Comparison of ENCODE assay signal across 8 cellular contexts in genomic region chr13:52846567-52847321, GRCh38. TPM values are rescaled to one million over a fixed set of nuclear protein-coding genes. Genes with fewer than 3 reads are reported as not detected.
DNase-seq lines count a peak whose midpoint lies in the region; ATAC-seq and TF ChIP-seq lines count a peak whose summit lies in the region.

No MANE protein-coding gene starts in this region.

- CTCF ChIA-PET in A673 (lab: Charles Lee), result interaction anchor here (1.0 to 2.3 kb wide), 2 partner anchors 121 to 181 kb away, joined by 4 to 8 read pairs; no protein-coding TSS in a partner anchor

- H3K27me3 ChIP-seq in A673 (replicated peaks; ENCODE audit: insufficient read depth, low read depth, low read length, poor library complexity), result peaks cover 71% of the 10 kb centered on the region

- DNase-seq in A673 (ENCODE audit: low spot score) (peak; percentile 74), epithelial cell of proximal tubule (ENCODE audit: low read depth) (no peak), midbrain (lab: John Stamatoyannopoulos, UW) (peak; percentile 75), hepatic stellate cell (ENCODE audit: low spot score) (no peak), NCI-H1105 treated with DMSO at 0.1 percent for 48 hours (lab: John Stamatoyannopoulos, UW) (no peak), HuH-7.5 (ENCODE audit: low spot score) (no peak)

- H3K36me3 ChIP-seq in A673 (ENCODE audit: insufficient read depth, low read length, poor library complexity, severe bottlenecking), result no peaks in the 10 kb centered on the region

- TF ChIP-seq CTCF in A673 (conservative IDR thresholded peaks at IDR 0.05; ENCODE audit: low read depth, low read length), result peak; percentile 66
- TF ChIP-seq CTCF in LNCAP (IDR thresholded peaks at IDR 0.05), result peak; percentile 44; the same call in 1 of the 2 replicates
- TF ChIP-seq CTCF in epithelial cell of proximal tubule (conservative IDR thresholded peaks at IDR 0.05; ENCODE audit: low read depth, low read length), result peak; percentile 35

- intact Hi-C loops in A673 (cut with micrococcal nuclease; ENCODE audit: unreplicated experiment), result loop anchor here (5.0 kb wide), 3 partner anchors 194 to 356 kb away; partner anchors contain the start of gene SUGT1

- no peak for ATAC-seq in GM19023 (IDR thresholded peaks at IDR 0.05; ENCODE audit: unreplicated experiment)

- peak overlapping the region; percentile 28 for H3K4me3 ChIP-seq in A673 (ENCODE audit: low read depth, low read length, poor library complexity, severe bottlenecking)
- no peak overlapping the region for H3K4me3 ChIP-seq in epithelial cell of proximal tubule (ENCODE audit: low read depth, low read length)

- POLR2A ChIA-PET in A673 (lab: Charles Lee; ENCODE audit: low non-redundant PET), result no interaction called here

- no peaks in the 10 kb centered on the region for H3K9me3 ChIP-seq in A673 (ENCODE audit: low read depth, low read length, poor library complexity, severe bottlenecking)

- H3K27ac ChIP-seq in A673 (ENCODE audit: low read depth, low read length, poor library complexity, severe bottlenecking), result no peak overlapping the region

- peaks cover 38% of the 10 kb centered on the region for H3K4me1 ChIP-seq in A673 (ENCODE audit: insufficient read depth, low read length, poor library complexity, severe bottlenecking)

- no TSS peak for BruUV-seq in A673 (replicated peaks; lab: Mats Ljungman, UMichigan)

RNA-seq across cellular contexts. Expression of gene PCDH8, which starts 1.7 kb away (rescaled TPM):
- total RNA-seq in A673 (2021), result 4.3 and 4.8 TPM in 2 replicates
- total RNA-seq in epithelial cell of proximal tubule, result 2.0 TPM in 1 of 2 replicates, not detected in the other

Comparison
In these comparisons a context has a peak if more than half of its experiments do, and no peak if none do; other contexts are left out.
1. DNase-seq: peak in A673 (single experiment) and midbrain (single experiment); none in epithelial cell of proximal tubule (single experiment), hepatic stellate cell (single experiment), NCI-H1105 treated with DMSO at 0.1 percent for 48 hours (single experiment) and HuH-7.5 (single experiment).
2. Peak in every context shown above with its lines, with median percentiles within 50 percentile points of each other: CTCF ChIP-seq.